In the genomic region with DNA sequence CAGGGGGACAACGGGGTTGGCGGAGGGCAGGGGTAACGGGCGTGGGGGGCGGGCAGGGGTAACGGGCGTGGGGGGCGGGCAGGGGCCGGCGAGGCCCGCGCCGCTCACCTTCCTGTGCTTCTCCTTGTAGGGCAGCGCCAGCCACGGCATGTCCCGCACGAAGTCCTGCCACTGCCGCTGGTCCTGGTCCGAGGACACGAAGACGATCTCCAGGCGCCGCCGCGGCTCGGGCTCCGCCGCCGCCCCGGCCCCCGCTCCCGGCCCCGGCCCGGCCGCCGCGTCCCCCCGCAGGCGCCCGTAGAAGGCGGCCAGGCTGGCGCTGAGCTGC, we compare ENCODE assay signal across 8 cellular contexts. TPM values are rescaled to one million over a fixed set of nuclear protein-coding genes. Genes with fewer than 3 reads are reported as not detected.
DNase-seq lines count a peak whose midpoint lies in the region; ATAC-seq and TF ChIP-seq lines count a peak whose summit lies in the region.

No MANE protein-coding gene starts in this region.

- CTCF ChIA-PET in PC-9 (lab: Charles Lee): interaction anchor here (0.6 to 1.7 kb wide), 4 partner anchors 20 to 249 kb away, joined by 3 to 15 read pairs (median 7); no protein-coding TSS in a partner anchor
- CTCF ChIA-PET in CD4-positive, alpha-beta memory T cell (lab: Charles Lee; ENCODE audit: partially characterized antibody): interaction anchor here (2.8 to 3.4 kb wide), 2 partner anchors 18 to 101 kb away, joined by 30 to 65 read pairs; a partner anchor contains a TSS

- H3K4me1 ChIP-seq in PC-9 (replicated peaks; ENCODE audit: insufficient read depth) (peaks cover 45% of the 10 kb centered on the region), foreskin keratinocyte (peaks cover 17% of the 10 kb centered on the region), skeletal muscle tissue (ENCODE audit: control insufficient read depth in 3 of 3, insufficient read depth in 3 of 3, low read length in 3 of 3) (peaks cover 26 to 32% (median 28%) of the 10 kb centered on the region in 3 donors)
- H3K4me1 ChIP-seq in CD4-positive, alpha-beta memory T cell (ENCODE audit: insufficient read depth, low read length): peaks cover 20% of the 10 kb centered on the region

- no TSS peak for BruUV-seq in PC-9 (replicated peaks; lab: Mats Ljungman, UMichigan)

- H3K9me2 ChIP-seq in PC-9 (ENCODE audit: insufficient read depth): no peaks in the 10 kb centered on the region

- H3K36me3 ChIP-seq in PC-9 (ENCODE audit: low read depth) (no peaks in the 10 kb centered on the region), skeletal muscle tissue (ENCODE audit: control insufficient read depth in 3 of 3, insufficient read depth in 3 of 3, low read length in 3 of 3) (no peaks in the 10 kb centered on the region)
- no peaks in the 10 kb centered on the region for H3K36me3 ChIP-seq in CD4-positive, alpha-beta memory T cell (ENCODE audit: insufficient read depth, low read length)

- no peak overlapping the region for H3K4me3 Mint-ChIP-seq in CD4-positive, alpha-beta memory T cell

- no peak overlapping the region for H3K27ac ChIP-seq in PC-9
- no peak overlapping the region for H3K27ac ChIP-seq in foreskin keratinocyte
- H3K27ac ChIP-seq in skeletal muscle tissue (ENCODE audit: low read depth, low read length): no peak overlapping the region
- H3K27ac ChIP-seq in CD4-positive, alpha-beta memory T cell (ENCODE audit: low read depth, low read length): no peak overlapping the region

- peaks cover 22 to 28% of the 10 kb centered on the region in 2 donors for H3K27me3 Mint-ChIP-seq in CD4-positive, alpha-beta memory T cell

- H3K4me2 ChIP-seq in PC-9: peak overlapping the region; percentile 60

- no peak overlapping the region for H3K27ac Mint-ChIP-seq in CD4-positive, alpha-beta memory T cell

- DNase-seq in PC-9: no peak
- no peak for DNase-seq in foreskin keratinocyte
- DNase-seq in CD4-positive, alpha-beta memory T cell: no peak
- no peak for DNase-seq in GOT3 (lab: John Stamatoyannopoulos, UW)
- no peak for DNase-seq in hepatic stellate cell (ENCODE audit: low spot score)
- no peak for DNase-seq in GM19240 (ENCODE audit: insufficient read length, low spot score)

- ATAC-seq in GM21723 (IDR thresholded peaks at IDR 0.05; ENCODE audit: unreplicated experiment) (peak; percentile 56), foreskin keratinocyte (peak; percentile 16)

- H3K79me2 ChIP-seq in PC-9 (ENCODE audit: low read depth): peaks cover 44% of the 10 kb centered on the region

- no peaks in the 10 kb centered on the region for H3K9me3 ChIP-seq in PC-9 (ENCODE audit: insufficient read depth, low read depth)
- no peaks in the 10 kb centered on the region for H3K9me3 ChIP-seq in skeletal muscle tissue (ENCODE audit: control insufficient read depth in 3 of 3, low read length in 3 of 3)
- H3K9me3 ChIP-seq in CD4-positive, alpha-beta memory T cell (ENCODE audit: control insufficient read depth in 1 of 2, low read length in 2 of 2): no peaks in the 10 kb centered on the region

- intact Hi-C loops in PC-9 (cut with micrococcal nuclease; ENCODE audit: unreplicated experiment): no loop called here
- intact Hi-C loops in CD4-positive, alpha-beta memory T cell (cut with micrococcal nuclease): no loop called here

- TF ChIP-seq CTCF in PC-9 (conservative IDR thresholded peaks at IDR 0.05): no peak
- TF ChIP-seq CTCF in foreskin keratinocyte (conservative IDR thresholded peaks at IDR 0.05): no peak

- peaks cover 0 to 2% (median 0%) of the 10 kb centered on the region in 8 donors for H3K9me3 Mint-ChIP-seq in CD4-positive, alpha-beta memory T cell

- POLR2A ChIA-PET in PC-9 (lab: Charles Lee; ENCODE audit: unreplicated experiment): interaction anchor here (0.7 kb wide), 1 partner anchor 662 kb away, joined by 6 read pairs; no protein-coding TSS in a partner anchor
- POLR2A ChIA-PET in CD4-positive, alpha-beta memory T cell (lab: Charles Lee; ENCODE audit: partially characterized antibody): interaction anchor here (0.9 to 2.8 kb wide), 4 partner anchors 18 to 197 kb away, joined by 4 to 41 read pairs (median 19); a partner anchor contains a TSS

- peak overlapping the region in 2 of 3 donors; percentile 65 to 84 for H3K9ac ChIP-seq in skeletal muscle tissue (ENCODE audit: low read depth in 1 of 3, low read length in 3 of 3)

- H3K27me3 ChIP-seq in PC-9 (ENCODE audit: insufficient read depth, low read depth) (no peaks in the 10 kb centered on the region), foreskin keratinocyte (no peaks in the 10 kb centered on the region), skeletal muscle tissue (ENCODE audit: control insufficient read depth in 3 of 3, insufficient read depth in 3 of 3, low read length in 3 of 3) (no peaks in the 10 kb centered on the region)
- H3K27me3 ChIP-seq in CD4-positive, alpha-beta memory T cell (ENCODE audit: insufficient read depth, low read length): peaks cover 14% of the 10 kb centered on the region

- no peaks in the 10 kb centered on the region for H3K36me3 Mint-ChIP-seq in CD4-positive, alpha-beta memory T cell

- peaks cover 21% of the 10 kb centered on the region for H3F3A ChIP-seq in PC-9 (ENCODE audit: insufficient read depth, low read depth)

- no peaks in the 10 kb centered on the region; the same call in none of the 2 replicates for H4K20me1 ChIP-seq in PC-9 (ENCODE audit: insufficient read depth)

- peaks cover 7 to 21% (median 15%) of the 10 kb centered on the region in 4 donors for H3K4me1 Mint-ChIP-seq in CD4-positive, alpha-beta memory T cell

- H2AFZ ChIP-seq in PC-9: no peak overlapping the region

- H3K4me3 ChIP-seq in PC-9 (peak overlapping the region; percentile 71; the same call in 1 of the 2 replicates), skeletal muscle tissue (ENCODE audit: low read length in 3 of 3) (peak overlapping the region in 2 of 3 donors; percentile 77 to 82)
- H3K4me3 ChIP-seq in CD4-positive, alpha-beta memory T cell (ENCODE audit: low read length in 2 of 2): peak overlapping the region in 1 of 2 donors; percentile 43

RNA-seq across cellular contexts. Expression of a gene that starts 0.4 kb away (rescaled TPM):
- total RNA-seq in PC-9 (2021): 59.8 and 60.1 TPM in 2 replicates
- total RNA-seq in foreskin keratinocyte: 74.7 and 94.8 TPM in 2 replicates
- polyA plus RNA-seq in foreskin keratinocyte: 69.8 and 84.0 TPM in 2 replicates
- total RNA-seq in skeletal muscle tissue: 33.9 TPM
- total RNA-seq in CD4-positive, alpha-beta memory T cell: 1 to 10 TPM in 1 of 2 experiments, under 1 TPM in 1; 0.55 to 1.5 TPM
- polyA plus RNA-seq in CD4-positive, alpha-beta memory T cell: 1 to 10 TPM; 2.3 to 2.7 TPM

RNA-seq across cellular contexts. Expression of a gene that starts 17.8 kb away (rescaled TPM):
- total RNA-seq in PC-9 (2021): 11.5 and 11.6 TPM in 2 replicates
- 16.4 and 17.6 TPM in 2 replicates for total RNA-seq in foreskin keratinocyte
- polyA plus RNA-seq in foreskin keratinocyte: 20.6 and 20.7 TPM in 2 replicates
- 15.1 TPM for total RNA-seq in skeletal muscle tissue
- 10 to 100 TPM; 12.3 to 13.2 TPM for total RNA-seq in CD4-positive, alpha-beta memory T cell
- 10 to 100 TPM; 23.0 to 26.3 TPM for polyA plus RNA-seq in CD4-positive, alpha-beta memory T cell

Comparison
In these comparisons a context has a peak if more than half of its experiments do, and no peak if none do; other contexts are left out.
1. RNA of a gene that starts 0.4 kb away (total RNA-seq): 74.7 to 94.8 TPM in foreskin keratinocyte, 59.8 to 60.1 TPM in PC-9 and 33.9 TPM in skeletal muscle tissue (single experiment); 0.55 to 1.5 TPM in CD4-positive, alpha-beta memory T cell; every median in the first group is over 10 times any median in the second.